ENCODE assay signal across 20 cellular contexts in genomic region chr7:31073486-31074383, GRCh38. TPM values are rescaled to one million over a fixed set of nuclear protein-coding genes. Genes with fewer than 3 reads are reported as not detected.
A peak's percentile ranks its signal among the peaks of the same experiment; 100 is the strongest.
DNase-seq lines count a peak whose midpoint lies in the region; ATAC-seq and TF ChIP-seq lines count a peak whose summit lies in the region.
"Had no signal": no experiment of that assay in that cellular context is flagged by ENCODE, and none has a peak within 500 bp of the region (broad histone marks: within the 10 kb centered on the region; RNA-seq: fewer than 3 reads in every experiment).

No MANE protein-coding gene starts in this region.

- peaks cover 27% of the 10 kb centered on the region for H3K36me3 Mint-ChIP-seq in neural progenitor cell
- H3K36me3 Mint-ChIP-seq: stimulated activated naive B cell treated with anti-CD40 and anti-IgM and Interleukin-4, amounts not matched to agents 10 μg/mL and 1 μg/mL and 100 μg/mL, for 72 hours had no signal

- H3K27ac Mint-ChIP-seq in neural progenitor cell, result peak overlapping the region; percentile 9
- H3K27ac Mint-ChIP-seq: activated CD4-positive, alpha-beta T cell treated with anti-CD3 and anti-CD28 coated beads, Interleukin-2, amount 10 ng/mL, durations not matched to agents 24 days and 14 days; activated T-cell treated with anti-CD3 and anti-CD28 coated beads, Interleukin-2, amount 50 U/mL, for 72 hours; stimulated activated naive B cell treated with anti-CD40 and anti-IgM and Interleukin-4, amounts not matched to agents 10 μg/mL and 1 μg/mL and 100 μg/mL, for 72 hours had no signal

- ATAC-seq in GM19455 (IDR thresholded peaks at IDR 0.05; ENCODE audit: unreplicated experiment), result no peak
- ATAC-seq: mucosa of descending colon; stimulated activated naive B cell treated with anti-CD40 and anti-IgM and Interleukin-4, amounts not matched to agents 10 μg/mL and 1 μg/mL and 100 μg/mL, for 72 hours had no signal

- WGBS in GM23248 (ENCODE audit: low coverage in 1 of 2, low lambda C conversion rate in 2 of 2, missing lambda C conversion rate in 2 of 2), 2 experiments, result 52 to 53% methylated on average over 10 of the region's 10 CpGs

- H3K27me3 ChIP-seq in GM23248 (replicated peaks; ENCODE audit: insufficient read depth) (no peaks in the 10 kb centered on the region), brain microvascular endothelial cell (replicated peaks) (no peaks in the 10 kb centered on the region), neural progenitor cell (no peaks in the 10 kb centered on the region)
- H3K27me3 ChIP-seq in effector memory CD4-positive, alpha-beta T cell (replicated peaks; ENCODE audit: control insufficient read depth, insufficient read depth, low read length, poor library complexity, severe bottlenecking), result no peaks in the 10 kb centered on the region
- H3K27me3 ChIP-seq: adrenal gland, SJSA1 had no signal

- peaks cover 4% of the 10 kb centered on the region for H3K9me3 Mint-ChIP-seq in neural progenitor cell
- H3K9me3 Mint-ChIP-seq: activated CD4-positive, alpha-beta T cell treated with anti-CD3 and anti-CD28 coated beads, Interleukin-2, amount 10 ng/mL, durations not matched to agents 24 days and 14 days; activated T-cell treated with anti-CD3 and anti-CD28 coated beads, Interleukin-2, amount 50 U/mL, for 72 hours; stimulated activated naive B cell treated with anti-CD40 and anti-IgM and Interleukin-4, amounts not matched to agents 10 μg/mL and 1 μg/mL and 100 μg/mL, for 72 hours had no signal

- H3K79me2 ChIP-seq in GM23248 (ENCODE audit: insufficient read depth) (no peaks in the 10 kb centered on the region), neural progenitor cell (ENCODE audit: low read depth) (no peaks in the 10 kb centered on the region)

- H3K36me3 ChIP-seq in GM23248 (ENCODE audit: low read depth) (no peaks in the 10 kb centered on the region), brain microvascular endothelial cell (replicated peaks) (no peaks in the 10 kb centered on the region), neural progenitor cell (no peaks in the 10 kb centered on the region)
- no peaks in the 10 kb centered on the region for H3K36me3 ChIP-seq in effector memory CD4-positive, alpha-beta T cell (ENCODE audit: control insufficient read depth, insufficient read depth, low read length)
- H3K36me3 ChIP-seq: adrenal gland, SJSA1 had no signal

- H3K9me3 ChIP-seq in GM23248 (ENCODE audit: low read depth) (no peaks in the 10 kb centered on the region), neural progenitor cell (ENCODE audit: low read depth) (no peaks in the 10 kb centered on the region)
- no peaks in the 10 kb centered on the region for H3K9me3 ChIP-seq in effector memory CD4-positive, alpha-beta T cell (ENCODE audit: control insufficient read depth, low read length)
- H3K9me3 ChIP-seq: adrenal gland, mucosa of descending colon, SJSA1 had no signal

- H3K4me3 ChIP-seq in GM23248 (no peak overlapping the region), brain microvascular endothelial cell (ENCODE audit: low read depth, low read length) (no peak overlapping the region), neural progenitor cell (no peak overlapping the region)
- H3K4me3 ChIP-seq in effector memory CD4-positive, alpha-beta T cell (ENCODE audit: insufficient read depth, low read depth, low read length, poor library complexity, severe bottlenecking), result no peak overlapping the region
- H3K4me3 ChIP-seq: adrenal gland, mucosa of descending colon, SJSA1 had no signal

- in situ Hi-C loops in GM23248 (cut with MboI) (no loop called here), brain microvascular endothelial cell (cut with HindIII; ENCODE audit: low pct_ligation_motif_present, low sequenced_read_pairs) (no loop called here)

- H3K9ac ChIP-seq in GM23248 (no peak overlapping the region), neural progenitor cell (no peak overlapping the region)
- H3K9ac ChIP-seq: KMS-11 had no signal

- no peaks in the 10 kb centered on the region for H3F3A ChIP-seq in GM23248 (ENCODE audit: insufficient read depth)
- no peaks in the 10 kb centered on the region for H3F3A ChIP-seq in neural progenitor cell (ENCODE audit: low read depth)

- H3K27me3 Mint-ChIP-seq in neural progenitor cell (ENCODE audit: insufficient read depth, low read depth), result peaks cover 5% of the 10 kb centered on the region
- H3K27me3 Mint-ChIP-seq: activated CD4-positive, alpha-beta T cell treated with anti-CD3 and anti-CD28 coated beads, Interleukin-2, amount 10 ng/mL, durations not matched to agents 24 days and 14 days had no signal

- TF ChIP-seq CTCF in brain microvascular endothelial cell (IDR thresholded peaks at IDR 0.05; ENCODE audit: low read depth, low read length, missing control alignments), result no peak
- TF ChIP-seq CTCF in neural progenitor cell (IDR thresholded peaks at IDR 0.05), result no peak

- H3K4me2 ChIP-seq in GM23248 (ENCODE audit: unreplicated experiment) (no peak overlapping the region), neural progenitor cell (no peak overlapping the region)
- H3K4me2 ChIP-seq: KMS-11 had no signal

- DNase-seq in AG08395 (ENCODE audit: low spot score), result peak; percentile 60
- peak; percentile 67 for DNase-seq in GM23248
- DNase-seq in brain microvascular endothelial cell, result peak; percentile 14
- DNase-seq in neural progenitor cell (ENCODE audit: low spot score), result no peak
- no peak for DNase-seq in DMS79 (lab: John Stamatoyannopoulos, UW)
- no peak for DNase-seq in effector memory CD4-positive, alpha-beta T cell
- no peak for DNase-seq in NCI-H82 treated with DMSO at 0.1 percent for 48 hours (lab: John Stamatoyannopoulos, UW; ENCODE audit: unreplicated experiment)
- DNase-seq: activated CD4-positive, alpha-beta T cell treated with anti-CD3 and anti-CD28 coated beads, Interleukin-2, amount 10 ng/mL, durations not matched to agents 24 days and 14 days; activated T-cell treated with anti-CD3 and anti-CD28 coated beads, Interleukin-2, amount 50 U/mL, for 72 hours; islet precursor cell; NCI-H146; NCI-H226; small intestine; stimulated activated naive B cell treated with anti-CD40 and anti-IgM and Interleukin-4, amounts not matched to agents 10 μg/mL and 1 μg/mL and 100 μg/mL, for 72 hours; T-helper 9 cell had no signal

- H3K27ac ChIP-seq in GM23248 (no peak overlapping the region), brain microvascular endothelial cell (no peak overlapping the region), neural progenitor cell (no peak overlapping the region)
- H3K27ac ChIP-seq in effector memory CD4-positive, alpha-beta T cell (ENCODE audit: insufficient read depth, low read length, poor library complexity, severe bottlenecking), result no peak overlapping the region
- H3K27ac ChIP-seq: adrenal gland, KMS-11, SJSA1 had no signal

- H2AFZ ChIP-seq in GM23248 (peak overlapping the region; percentile 70), neural progenitor cell (replicated peaks) (no peak overlapping the region)

- no peak overlapping the region for H3K4me3 Mint-ChIP-seq in neural progenitor cell
- H3K4me3 Mint-ChIP-seq: activated CD4-positive, alpha-beta T cell treated with anti-CD3 and anti-CD28 coated beads, Interleukin-2, amount 10 ng/mL, durations not matched to agents 24 days and 14 days; activated T-cell treated with anti-CD3 and anti-CD28 coated beads, Interleukin-2, amount 50 U/mL, for 72 hours; stimulated activated naive B cell treated with anti-CD40 and anti-IgM and Interleukin-4, amounts not matched to agents 10 μg/mL and 1 μg/mL and 100 μg/mL, for 72 hours had no signal

- peaks cover 34% of the 10 kb centered on the region for H3K4me1 Mint-ChIP-seq in neural progenitor cell
- H3K4me1 Mint-ChIP-seq: activated CD4-positive, alpha-beta T cell treated with anti-CD3 and anti-CD28 coated beads, Interleukin-2, amount 10 ng/mL, durations not matched to agents 24 days and 14 days; stimulated activated naive B cell treated with anti-CD40 and anti-IgM and Interleukin-4, amounts not matched to agents 10 μg/mL and 1 μg/mL and 100 μg/mL, for 72 hours had no signal

- H3K4me1 ChIP-seq in GM23248 (ENCODE audit: insufficient read depth) (no peaks in the 10 kb centered on the region), neural progenitor cell (no peaks in the 10 kb centered on the region)
- no peaks in the 10 kb centered on the region for H3K4me1 ChIP-seq in effector memory CD4-positive, alpha-beta T cell (ENCODE audit: control insufficient read depth, insufficient read depth, low read length, poor library complexity, severe bottlenecking)
- H3K4me1 ChIP-seq: adrenal gland, SJSA1 had no signal

- H4K20me1 ChIP-seq in GM23248 (ENCODE audit: insufficient read depth) (no peaks in the 10 kb centered on the region), neural progenitor cell (ENCODE audit: low read depth) (no peaks in the 10 kb centered on the region)

- H3K9me2 ChIP-seq in GM23248 (ENCODE audit: insufficient read depth), result no peaks in the 10 kb centered on the region

RNA-seq across cellular contexts. Expression of gene ADCYAP1R1, which starts 21.6 kb away (rescaled TPM):
- total RNA-seq in GM23248 (2014; rRNA removed; shearing (Covaris generic)), result not detected in 2 replicates
- 0.05 TPM in 1 of 2 replicates, not detected in the other for polyA plus RNA-seq in GM23248 (2016; fragmentation: Nextera tagmentation; extraction: Ambion mirVana)
- 0.39 and 0.56 TPM in 2 replicates for total RNA-seq in neural progenitor cell (ENCODE audit: low replicate concordance)
- total RNA-seq: activated CD4-positive, alpha-beta T cell treated with anti-CD3 and anti-CD28 coated beads, Interleukin-2, amount 10 ng/mL, durations not matched to agents 24 days and 14 days; SJSA1 had no signal

Comparison
In these comparisons a context has a peak if more than half of its experiments do, and no peak if none do; other contexts are left out.
1. DNase-seq: peak in AG08395 (single experiment), GM23248 (single experiment) and brain microvascular endothelial cell (single experiment); none in neural progenitor cell (single experiment), DMS79 (single experiment), effector memory CD4-positive, alpha-beta T cell (0 of 3) and NCI-H82 treated with DMSO at 0.1 percent for 48 hours (single experiment).